25 cellular contexts compared by ENCODE assay signal in genomic region chr22:47291565-47292495, GRCh38.
DNase-seq lines count a peak whose midpoint lies in the region; ATAC-seq and TF ChIP-seq lines count a peak whose summit lies in the region.
"Had no signal": no experiment of that assay in that cellular context is flagged by ENCODE, and none has a peak within 500 bp of the region (broad histone marks: within the 10 kb centered on the region; RNA-seq: fewer than 3 reads in every experiment).

No MANE protein-coding gene starts in this region.

- CTCF ChIA-PET in RWPE1 (lab: Yijun Ruan, JAX), result interaction anchor here (0.6 kb wide), 1 partner anchor 27 kb away, joined by 4 read pairs; no protein-coding TSS in a partner anchor

- no peak overlapping the region for H4K12ac ChIP-seq in trophoblast cell (ENCODE audit: low read depth, low read length)

- POLR2A ChIA-PET in RWPE1 (lab: Yijun Ruan, JAX; ENCODE audit: low non-redundant PET), result no interaction called here

- TF ChIP-seq POLR2A in esophagus squamous epithelium (IDR thresholded peaks at IDR 0.05) (no peak), transverse colon (IDR thresholded peaks at IDR 0.05) (no peak)

- no peaks in the 10 kb centered on the region for H3K79me2 ChIP-seq in trophoblast cell (ENCODE audit: control insufficient read depth, insufficient read depth, low read length, poor library complexity)
- H3K79me2 ChIP-seq: parathyroid adenoma had no signal

- H2AFZ ChIP-seq in trophoblast cell (ENCODE audit: insufficient read depth, low read length, poor library complexity), result no peak overlapping the region
- H2AFZ ChIP-seq: parathyroid adenoma had no signal

- no peak for ATAC-seq in HG02798 (IDR thresholded peaks at IDR 0.05; ENCODE audit: poor library complexity, unreplicated experiment)
- no peak for ATAC-seq in GM19023 (IDR thresholded peaks at IDR 0.05; ENCODE audit: unreplicated experiment)
- ATAC-seq: activated naive CD8-positive, alpha-beta T cell treated with anti-CD3 and anti-CD28 coated beads, Interleukin-2, amount 50 U/mL, for 24 hours; left colon; naive thymus-derived CD8-positive, alpha-beta T cell had no signal

- no peak overlapping the region for H2BK12ac ChIP-seq in trophoblast cell (ENCODE audit: low read length)

- no peak overlapping the region for H2BK120ac ChIP-seq in trophoblast cell (ENCODE audit: insufficient read depth, low read length, poor library complexity)

- no peak overlapping the region for H3K4ac ChIP-seq in trophoblast cell (ENCODE audit: low read depth, low read length)

- no peak overlapping the region for H3K18ac ChIP-seq in trophoblast cell (ENCODE audit: low read length)

- no peak overlapping the region for H4K91ac ChIP-seq in trophoblast cell (ENCODE audit: low read depth, low read length)

- no peaks in the 10 kb centered on the region for H3K79me1 ChIP-seq in trophoblast cell (ENCODE audit: low read length)

- DNase-seq in RWPE1 (ENCODE audit: low spot score), result no peak
- DNase-seq in esophagus squamous epithelium (lab: John Stamatoyannopoulos, UW), result no peak
- DNase-seq in trophoblast cell, result no peak
- DNase-seq in transverse colon, result no peak
- DNase-seq in SHP77 treated with DMSO at 0.1 percent for 48 hours (lab: John Stamatoyannopoulos, UW), result no peak
- DNase-seq: activated CD4-positive, alpha-beta memory T cell treated with anti-CD3 and anti-CD28 coated beads for 36 hours; activated CD8-positive, alpha-beta memory T cell treated with anti-CD3 and anti-CD28 coated beads, Interleukin-2, amount 50 U/mL, for 48 hours; activated effector memory CD4-positive, alpha-beta T cell treated with Interleukin-2 at 50 U/mL for 16 hours; activated naive CD8-positive, alpha-beta T cell treated with anti-CD3 and anti-CD28 coated beads, Interleukin-2, amount 50 U/mL, for 24 hours; CD4-positive, CD25-positive, alpha-beta regulatory T cell; effector CD4-positive, alpha-beta T cell; EL; heart right ventricle; left colon; NCI-H1048; NCI-H187 treated with DMSO at 0.1 percent for 48 hours; NCI-H226; RPMI8226; stimulated activated naive CD4-positive, alpha-beta T cell treated with Interleukin-2 at 50 U/mL for 16 hours had no signal

- TF ChIP-seq CTCF in RWPE1 (conservative IDR thresholded peaks at IDR 0.05; ENCODE audit: low read depth), result no peak
- no peak for TF ChIP-seq CTCF in esophagus squamous epithelium (IDR thresholded peaks at IDR 0.05)
- no peak for TF ChIP-seq CTCF in transverse colon (IDR thresholded peaks at IDR 0.05)

- H3K9ac ChIP-seq in trophoblast cell (ENCODE audit: low read length), result no peak overlapping the region
- H3K9ac ChIP-seq: parathyroid adenoma had no signal

- H3K14ac ChIP-seq in trophoblast cell (ENCODE audit: low read length), result no peak overlapping the region

- peak overlapping the region; percentile 43; the same call in 1 of the 2 replicates for H3K27ac ChIP-seq in RWPE1
- peak overlapping the region in 3 of 4 donors; percentile 39 to 64 (median 54) for H3K27ac ChIP-seq in esophagus squamous epithelium
- no peak overlapping the region for H3K27ac ChIP-seq in trophoblast cell (ENCODE audit: low read depth, low read length)
- peak overlapping the region in 3 of 4 donors; percentile 20 to 33 (median 29) for H3K27ac ChIP-seq in transverse colon
- H3K27ac ChIP-seq: epithelial cell of prostate, heart right ventricle, HL-60, parathyroid adenoma had no signal

- intact Hi-C loops in esophagus squamous epithelium (cut with DNase I), result no loop called here
- intact Hi-C loops in transverse colon (cut with DNase I; ENCODE audit: low total_unique reads), result no loop called here

- H3K36me3 ChIP-seq in esophagus squamous epithelium, result no peaks in the 10 kb centered on the region
- no peaks in the 10 kb centered on the region for H3K36me3 ChIP-seq in trophoblast cell (ENCODE audit: control insufficient read depth in 1 of 2, insufficient read depth in 2 of 2, low read length in 2 of 2)
- H3K36me3 ChIP-seq in transverse colon, result no peaks in the 10 kb centered on the region
- H3K36me3 ChIP-seq: heart right ventricle had no signal

- in situ Hi-C loops in transverse colon (cut with MboI; ENCODE audit: low pct_ligation_motif_present in 1 of 4, low pct_unique_long_range_greater_than_20kb in 1 of 4, low sequenced_read_pairs in 3 of 4), result no loop called here

- H2BK5ac ChIP-seq in trophoblast cell (ENCODE audit: low read depth, low read length, poor library complexity), result no peak overlapping the region

- H3K4me3 ChIP-seq in esophagus squamous epithelium (no peak overlapping the region), trophoblast cell (ENCODE audit: low read depth, low read length) (peak overlapping the region; percentile 20), transverse colon (no peak overlapping the region)
- H3K4me3 ChIP-seq: heart right ventricle had no signal

- peaks cover 0 to 5% (median 0%) of the 10 kb centered on the region in 3 donors for H3K4me1 ChIP-seq in esophagus squamous epithelium
- H3K4me1 ChIP-seq in trophoblast cell (ENCODE audit: control insufficient read depth in 1 of 2, insufficient read depth in 2 of 2, low read length in 2 of 2), result no peaks in the 10 kb centered on the region
- no peaks in the 10 kb centered on the region for H3K4me1 ChIP-seq in transverse colon
- H3K4me1 ChIP-seq: heart right ventricle, parathyroid adenoma had no signal

- no peak overlapping the region for H2AK5ac ChIP-seq in trophoblast cell (ENCODE audit: low read length)

- H3K9me3 ChIP-seq in esophagus squamous epithelium (no peaks in the 10 kb centered on the region), trophoblast cell (ENCODE audit: insufficient read depth, low read depth, low read length) (peaks cover 83% of the 10 kb centered on the region), transverse colon (no peaks in the 10 kb centered on the region)
- H3K9me3 ChIP-seq: heart right ventricle had no signal

- no peak overlapping the region for H3K4me2 ChIP-seq in trophoblast cell (ENCODE audit: low read length)

- no peak overlapping the region for H3K23ac ChIP-seq in trophoblast cell (ENCODE audit: low read length)

- WGBS in esophagus squamous epithelium, 2 donors, result 74 to 75% methylated on average over 11 to 15 of the region's 18 CpGs
- no CpG with 5 or more reads among the region's 18 CpGs for WGBS in trophoblast cell (ENCODE audit: extremely low coverage, insufficient coverage, insufficient read length)
- WGBS in transverse colon (ENCODE audit: low coverage in 1 of 2), 2 donors, result 79 to 88% methylated on average over 6 to 17 of the region's 18 CpGs

- no peak for TF ChIP-seq EP300 in transverse colon (IDR thresholded peaks at IDR 0.05; ENCODE audit: low read depth)

- H4K8ac ChIP-seq in trophoblast cell (ENCODE audit: low read depth, low read length), result no peak overlapping the region

- peaks cover 0 to 68% (median 0%) of the 10 kb centered on the region in 4 donors for H3K27me3 ChIP-seq in esophagus squamous epithelium
- H3K27me3 ChIP-seq in trophoblast cell (ENCODE audit: insufficient read depth, low read length), result no peaks in the 10 kb centered on the region
- H3K27me3 ChIP-seq in transverse colon, result no peaks in the 10 kb centered on the region
